37 cellular contexts compared by ENCODE assay signal in the genomic region with DNA sequence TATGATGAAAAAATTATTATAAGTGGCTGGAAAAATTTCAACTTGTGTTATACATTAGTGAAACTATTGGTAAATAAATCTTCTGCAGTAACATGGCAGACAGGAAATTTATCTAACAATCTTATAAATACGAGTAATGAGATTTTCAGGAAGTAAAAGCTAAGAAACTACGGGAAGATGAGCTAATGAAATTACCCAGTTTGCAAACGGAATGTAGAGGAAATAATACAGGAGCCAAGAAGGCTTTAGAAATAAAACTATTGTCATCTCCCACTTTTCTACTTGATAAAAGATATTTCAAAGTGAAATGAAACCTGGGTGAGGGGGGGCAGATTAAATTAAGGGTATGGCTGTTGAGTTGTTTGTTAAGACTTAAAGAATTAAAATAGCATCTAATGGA.
"Had no signal": no experiment of that assay in that cellular context is flagged by ENCODE, and none has a peak within 500 bp of the region (broad histone marks: within the 10 kb centered on the region; RNA-seq: fewer than 3 reads in every experiment).

No MANE protein-coding gene starts in this region.

- H3K4me1 ChIP-seq: adrenal gland, ascending aorta, body of pancreas, breast epithelium had no signal

- H3K4me3 Mint-ChIP-seq: activated naive CD4-positive, alpha-beta T cell treated with anti-CD3 and anti-CD28 coated beads for 36 hours; activated naive CD4-positive, alpha-beta T cell treated with anti-CD3 and anti-CD28 coated beads, Interleukin-2, amount 10 ng/mL, durations not matched to agents 7 days and 5 days; activated naive CD4-positive, alpha-beta T cell treated with anti-CD3 and anti-CD28 coated beads, Interleukin-2, amount 50 U/mL, for 24 hours; activated naive CD8-positive, alpha-beta T cell; activated naive CD8-positive, alpha-beta T cell treated with anti-CD3 and anti-CD28 coated beads for 36 hours; activated naive CD8-positive, alpha-beta T cell treated with anti-CD3 and anti-CD28 coated beads, Interleukin-2, amount 10 ng/mL, durations not matched to agents 7 days and 5 days; activated naive CD8-positive, alpha-beta T cell treated with anti-CD3 and anti-CD28 coated beads, Interleukin-2, amount 50 U/mL, for 24 hours; activated T-cell treated with anti-CD3 and anti-CD28 coated beads, Interleukin-2, amount 50 U/mL, for 24 hours; activated T-cell treated with anti-CD3 and anti-CD28 coated beads, Interleukin-2, amount 50 U/mL, for 4 hours; activated T-cell treated with anti-CD3 and anti-CD28 coated beads, Interleukin-2, amount 50 U/mL, for 72 hours; activated T-helper 1 cell treated with anti-CD3 and anti-CD28 coated beads, Interleukin-12 subunit alpha, Interleukin-12 subunit beta, Interleukin-2, Interleukin-4 antibody, amounts not matched to agents 30 ng/mL and 10 ng/mL and 1 ng/mL, durations not matched to agents 14 hours and 24 hours and 36 hours; activated T-helper 17 cell treated with anti-CD3 and anti-CD28 coated beads, Interleukin-2, amount 50 U/mL, for 72 hours; brain; central memory CD8-positive, alpha-beta T cell had no signal

- H3K9me3 ChIP-seq: adrenal gland, ascending aorta, body of pancreas, breast epithelium had no signal

- H3K36me3 Mint-ChIP-seq: activated naive CD4-positive, alpha-beta T cell treated with anti-CD3 and anti-CD28 coated beads, Interleukin-2, amount 10 ng/mL, durations not matched to agents 7 days and 5 days; activated naive CD4-positive, alpha-beta T cell treated with anti-CD3 and anti-CD28 coated beads, Interleukin-2, amount 50 U/mL, for 24 hours; activated naive CD8-positive, alpha-beta T cell; activated naive CD8-positive, alpha-beta T cell treated with anti-CD3 and anti-CD28 coated beads for 36 hours; activated naive CD8-positive, alpha-beta T cell treated with anti-CD3 and anti-CD28 coated beads, Interleukin-2, amount 10 ng/mL, durations not matched to agents 7 days and 5 days; brain had no signal

- H3K27ac ChIP-seq: adrenal gland, ascending aorta, body of pancreas, brain microvascular endothelial cell, breast epithelium, cardiac muscle cell had no signal

- H3K36me3 ChIP-seq: adrenal gland, ascending aorta, brain microvascular endothelial cell, breast epithelium, cardiac muscle cell had no signal

- H3K27me3 Mint-ChIP-seq: activated naive CD4-positive, alpha-beta T cell treated with anti-CD3 and anti-CD28 coated beads, Interleukin-2, amount 10 ng/mL, durations not matched to agents 7 days and 5 days; activated naive CD4-positive, alpha-beta T cell treated with anti-CD3 and anti-CD28 coated beads, Interleukin-2, amount 50 U/mL, for 24 hours; activated naive CD8-positive, alpha-beta T cell; activated naive CD8-positive, alpha-beta T cell treated with anti-CD3 and anti-CD28 coated beads for 36 hours; activated naive CD8-positive, alpha-beta T cell treated with anti-CD3 and anti-CD28 coated beads, Interleukin-2, amount 10 ng/mL, durations not matched to agents 7 days and 5 days; activated naive CD8-positive, alpha-beta T cell treated with anti-CD3 and anti-CD28 coated beads, Interleukin-2, amount 50 U/mL, for 24 hours; activated T-cell treated with anti-CD3 and anti-CD28 coated beads, Interleukin-2, amount 50 U/mL, for 24 hours; activated T-helper 17 cell treated with anti-CD3 and anti-CD28 coated beads, Interleukin-2, amount 50 U/mL, for 72 hours; brain; central memory CD8-positive, alpha-beta T cell had no signal

- H3K4me1 Mint-ChIP-seq: activated naive CD4-positive, alpha-beta T cell treated with anti-CD3 and anti-CD28 coated beads, Interleukin-2, amount 10 ng/mL, durations not matched to agents 7 days and 5 days; activated naive CD4-positive, alpha-beta T cell treated with anti-CD3 and anti-CD28 coated beads, Interleukin-2, amount 50 U/mL, for 24 hours; activated naive CD8-positive, alpha-beta T cell treated with anti-CD3 and anti-CD28 coated beads for 36 hours; activated naive CD8-positive, alpha-beta T cell treated with anti-CD3 and anti-CD28 coated beads, Interleukin-2, amount 10 ng/mL, durations not matched to agents 7 days and 5 days; activated naive CD8-positive, alpha-beta T cell treated with anti-CD3 and anti-CD28 coated beads, Interleukin-2, amount 50 U/mL, for 24 hours; activated T-helper 17 cell treated with anti-CD3 and anti-CD28 coated beads, Interleukin-2, amount 50 U/mL, for 72 hours; brain; central memory CD8-positive, alpha-beta T cell had no signal

- H3K4me3 ChIP-seq: adrenal gland, ascending aorta, body of pancreas, breast epithelium, cardiac muscle cell had no signal

- ATAC-seq: activated naive CD4-positive, alpha-beta T cell treated with anti-CD3 and anti-CD28 coated beads, Interleukin-2, amount 50 U/mL, for 72 hours; activated naive CD8-positive, alpha-beta T cell treated with anti-CD3 and anti-CD28 coated beads, Interleukin-2, amount 50 U/mL, for 24 hours; activated T-cell treated with anti-CD3 and anti-CD28 coated beads, Interleukin-2, amount 50 U/mL, for 4 hours; activated T-cell treated with anti-CD3 and anti-CD28 coated beads, Interleukin-2, amount 50 U/mL, for 72 hours; activated T-helper 17 cell treated with anti-CD3 and anti-CD28 coated beads, Interleukin-2, amount 50 U/mL, for 72 hours; body of pancreas had no signal

- H3K27ac Mint-ChIP-seq: activated naive CD4-positive, alpha-beta T cell treated with anti-CD3 and anti-CD28 coated beads for 36 hours; activated naive CD4-positive, alpha-beta T cell treated with anti-CD3 and anti-CD28 coated beads, Interleukin-2, amount 10 ng/mL, durations not matched to agents 7 days and 5 days; activated naive CD4-positive, alpha-beta T cell treated with anti-CD3 and anti-CD28 coated beads, Interleukin-2, amount 50 U/mL, for 24 hours; activated naive CD4-positive, alpha-beta T cell treated with anti-CD3 and anti-CD28 coated beads, Interleukin-2, amount 50 U/mL, for 72 hours; activated naive CD8-positive, alpha-beta T cell; activated naive CD8-positive, alpha-beta T cell treated with anti-CD3 and anti-CD28 coated beads for 36 hours; activated naive CD8-positive, alpha-beta T cell treated with anti-CD3 and anti-CD28 coated beads, Interleukin-2, amount 10 ng/mL, durations not matched to agents 7 days and 5 days; activated naive CD8-positive, alpha-beta T cell treated with anti-CD3 and anti-CD28 coated beads, Interleukin-2, amount 50 U/mL, for 24 hours; activated T-cell treated with anti-CD3 and anti-CD28 coated beads, Interleukin-2, amount 50 U/mL, for 24 hours; activated T-cell treated with anti-CD3 and anti-CD28 coated beads, Interleukin-2, amount 50 U/mL, for 72 hours; activated T-helper 1 cell treated with anti-CD3 and anti-CD28 coated beads, Interleukin-12 subunit alpha, Interleukin-12 subunit beta, Interleukin-2, Interleukin-4 antibody, amounts not matched to agents 30 ng/mL and 10 ng/mL and 1 ng/mL, durations not matched to agents 14 hours and 24 hours and 36 hours; activated T-helper 17 cell treated with anti-CD3 and anti-CD28 coated beads, Interleukin-2, amount 50 U/mL, for 72 hours; activated T-helper 2 cell treated with anti-CD3 and anti-CD28 coated beads, Interferon-gamma antibody, Interleukin-2, Interleukin-4, amounts not matched to agents 10 μg/mL and 5 μg/mL and 100 μg/mL, durations not matched to agents 14 hours and 24 hours and 36 hours; brain had no signal

- H3K27me3 ChIP-seq: adrenal gland, ascending aorta, body of pancreas, brain microvascular endothelial cell, breast epithelium, cardiac muscle cell had no signal

- DNase-seq: activated effector memory CD4-positive, alpha-beta T cell treated with anti-CD3 and anti-CD28 coated beads, Interleukin-2, amount 50 U/mL, for 16 hours; activated effector memory CD4-positive, alpha-beta T cell treated with Interleukin-2 at 50 U/mL for 16 hours; activated gamma-delta T cell; activated gamma-delta T cell treated with Interleukin-2 at 50 U/mL for 16 hours; activated naive CD4-positive, alpha-beta T cell; activated naive CD4-positive, alpha-beta T cell treated with anti-CD3 and anti-CD28 coated beads for 36 hours; activated naive CD4-positive, alpha-beta T cell treated with anti-CD3 and anti-CD28 coated beads, Interleukin-2, amount 10 ng/mL, durations not matched to agents 7 days and 5 days; activated naive CD4-positive, alpha-beta T cell treated with Interleukin-2 at 50 U/mL for 16 hours; activated naive CD8-positive, alpha-beta T cell treated with anti-CD3 and anti-CD28 coated beads for 36 hours; activated naive CD8-positive, alpha-beta T cell treated with anti-CD3 and anti-CD28 coated beads, Interleukin-2, amount 10 ng/mL, durations not matched to agents 7 days and 5 days; activated naive CD8-positive, alpha-beta T cell treated with anti-CD3 and anti-CD28 coated beads, Interleukin-2, amount 50 U/mL, for 24 hours; activated T-cell treated with anti-CD3 and anti-CD28 coated beads, Interleukin-2, amount 50 U/mL, for 1 hour; activated T-cell treated with anti-CD3 and anti-CD28 coated beads, Interleukin-2, amount 50 U/mL, for 24 hours; activated T-cell treated with anti-CD3 and anti-CD28 coated beads, Interleukin-2, amount 50 U/mL, for 4 hours; activated T-cell treated with anti-CD3 and anti-CD28 coated beads, Interleukin-2, amount 50 U/mL, for 48 hours; activated T-cell treated with anti-CD3 and anti-CD28 coated beads, Interleukin-2, amount 50 U/mL, for 72 hours; adrenal gland; amniotic stem cell; amygdala; anterior cingulate cortex; aorta; body of pancreas; brain microvascular endothelial cell; caudate nucleus; central memory CD4-positive, alpha-beta T cell; cerebellar nuclear complex had no signal
